ENCODE assay signal across 1 cellular context in the genomic region with DNA sequence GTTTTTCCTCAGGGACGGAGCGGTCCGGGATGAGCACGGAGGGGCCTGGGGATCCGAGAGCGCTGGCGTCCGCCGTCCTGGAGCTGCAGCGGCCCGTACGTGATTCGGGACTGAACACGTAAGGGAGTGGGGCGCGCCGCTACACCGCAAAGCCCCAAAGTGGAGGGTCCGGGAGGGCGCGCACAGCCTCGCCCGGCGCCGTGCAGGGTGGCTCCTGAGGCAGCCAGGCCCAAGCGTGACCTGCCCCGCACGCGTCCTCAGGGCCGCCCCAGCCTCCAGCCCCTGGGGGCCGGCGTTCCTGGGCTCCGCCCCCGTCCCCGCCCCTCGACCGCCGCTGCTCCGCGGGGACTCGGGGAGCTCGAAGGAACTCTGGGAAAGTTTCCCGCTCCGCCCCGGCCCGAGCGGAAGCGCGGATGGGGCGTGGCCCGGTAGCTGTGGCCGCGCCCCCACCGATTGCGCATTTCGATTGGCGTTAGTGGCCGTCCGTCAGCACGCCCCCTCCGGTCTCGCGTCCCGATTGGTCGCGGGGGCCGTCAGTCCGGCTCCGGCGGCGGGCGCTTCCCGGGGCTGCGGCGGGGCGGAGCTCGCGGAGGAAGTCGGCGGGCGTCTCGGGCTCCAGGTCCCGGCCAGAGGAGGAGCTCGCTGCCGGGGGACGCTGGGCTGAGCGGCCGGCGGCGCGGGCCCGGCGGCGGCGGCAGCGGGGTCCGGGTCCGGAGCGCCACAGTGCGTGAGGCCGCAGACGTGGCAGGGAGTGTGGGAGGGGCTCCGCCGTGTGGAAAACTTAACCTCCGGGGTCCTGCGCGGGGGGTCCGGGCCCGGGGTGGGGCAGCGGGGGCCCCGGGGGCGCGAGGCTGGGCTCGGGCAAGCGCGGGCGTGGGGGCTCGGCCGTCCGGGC.
TF ChIP-seq lines count a peak whose summit lies in the region.

A gene (minus strand): TSS at position 270 of the 895 bp plus-strand sequence. CDS start 539 bp downstream, outside the sequence.
A gene (plus strand): TSS at position 620 of the 895 bp plus-strand sequence. CDS start 103 bp downstream, at position 723.

TF ChIP-seq in GM12878, 131 proteins besides CTCF, POLR2A, EP300 and RAD21 (continued from another document):
- TF ChIP-seq TCF12 (IDR thresholded peaks at IDR 0.05; ENCODE audit: low read depth, low read length) (0 out of 2 replicates have a peak, but pooled peaks have one; percentile 1), SREBF1 (IDR thresholded peaks at IDR 0.05; ENCODE audit: low read length) (0 out of 2 replicates have a peak, but pooled peaks have one; percentile 29), POU2F2 (IDR thresholded peaks at IDR 0.05; ENCODE audit: borderline replicate concordance, low read depth, low read length) (peak; percentile 53; the same call in 2 of the 3 replicates), RFX5 (IDR thresholded peaks at IDR 0.05; ENCODE audit: low read depth, low read length) (no peak), NFYA (IDR thresholded peaks at IDR 0.05; ENCODE audit: borderline replicate concordance, low read depth, low read length) (peak; percentile 50), BRCA1 (IDR thresholded peaks at IDR 0.05; ENCODE audit: low read depth, low read length) (peak; percentile 23; the same call in 1 of the 2 replicates), SMAD5 (IDR thresholded peaks at IDR 0.05; ENCODE audit: low read depth) (0 out of 2 replicates have a peak, but pooled peaks have one; percentile 39), HCFC1 (IDR thresholded peaks at IDR 0.05; ENCODE audit: low read length) (peak; percentile 52), SPI1 (IDR thresholded peaks at IDR 0.05; ENCODE audit: borderline replicate concordance, insufficient read depth, low read depth, low read length) (peak; percentile 49), ZNF207 (IDR thresholded peaks at IDR 0.05; ENCODE audit: borderline replicate concordance) (peak; percentile 28; the same call in 1 of the 2 replicates), ATF7 (IDR thresholded peaks at IDR 0.05; ENCODE audit: low read depth) (no peak), ZZZ3 (IDR thresholded peaks at IDR 0.05; ENCODE audit: control insufficient read depth, insufficient read length, low read depth) (no peak), PAX5 (IDR thresholded peaks at IDR 0.05; ENCODE audit: borderline replicate concordance, low read depth, low read length) (peak; percentile 45; the same call in 1 of the 2 replicates)
- TF ChIP-seq, protein P1, sequence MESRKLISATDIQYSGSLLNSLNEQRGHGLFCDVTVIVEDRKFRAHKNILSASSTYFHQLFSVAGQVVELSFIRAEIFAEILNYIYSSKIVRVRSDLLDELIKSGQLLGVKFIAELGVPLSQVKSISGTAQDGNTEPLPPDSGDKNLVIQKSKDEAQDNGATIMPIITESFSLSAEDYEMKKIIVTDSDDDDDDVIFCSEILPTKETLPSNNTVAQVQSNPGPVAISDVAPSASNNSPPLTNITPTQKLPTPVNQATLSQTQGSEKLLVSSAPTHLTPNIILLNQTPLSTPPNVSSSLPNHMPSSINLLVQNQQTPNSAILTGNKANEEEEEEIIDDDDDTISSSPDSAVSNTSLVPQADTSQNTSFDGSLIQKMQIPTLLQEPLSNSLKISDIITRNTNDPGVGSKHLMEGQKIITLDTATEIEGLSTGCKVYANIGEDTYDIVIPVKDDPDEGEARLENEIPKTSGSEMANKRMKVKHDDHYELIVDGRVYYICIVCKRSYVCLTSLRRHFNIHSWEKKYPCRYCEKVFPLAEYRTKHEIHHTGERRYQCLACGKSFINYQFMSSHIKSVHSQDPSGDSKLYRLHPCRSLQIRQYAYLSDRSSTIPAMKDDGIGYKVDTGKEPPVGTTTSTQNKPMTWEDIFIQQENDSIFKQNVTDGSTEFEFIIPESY (IDR thresholded peaks at IDR 0.05), result peak; percentile 91
- TF ChIP-seq, protein P2, sequence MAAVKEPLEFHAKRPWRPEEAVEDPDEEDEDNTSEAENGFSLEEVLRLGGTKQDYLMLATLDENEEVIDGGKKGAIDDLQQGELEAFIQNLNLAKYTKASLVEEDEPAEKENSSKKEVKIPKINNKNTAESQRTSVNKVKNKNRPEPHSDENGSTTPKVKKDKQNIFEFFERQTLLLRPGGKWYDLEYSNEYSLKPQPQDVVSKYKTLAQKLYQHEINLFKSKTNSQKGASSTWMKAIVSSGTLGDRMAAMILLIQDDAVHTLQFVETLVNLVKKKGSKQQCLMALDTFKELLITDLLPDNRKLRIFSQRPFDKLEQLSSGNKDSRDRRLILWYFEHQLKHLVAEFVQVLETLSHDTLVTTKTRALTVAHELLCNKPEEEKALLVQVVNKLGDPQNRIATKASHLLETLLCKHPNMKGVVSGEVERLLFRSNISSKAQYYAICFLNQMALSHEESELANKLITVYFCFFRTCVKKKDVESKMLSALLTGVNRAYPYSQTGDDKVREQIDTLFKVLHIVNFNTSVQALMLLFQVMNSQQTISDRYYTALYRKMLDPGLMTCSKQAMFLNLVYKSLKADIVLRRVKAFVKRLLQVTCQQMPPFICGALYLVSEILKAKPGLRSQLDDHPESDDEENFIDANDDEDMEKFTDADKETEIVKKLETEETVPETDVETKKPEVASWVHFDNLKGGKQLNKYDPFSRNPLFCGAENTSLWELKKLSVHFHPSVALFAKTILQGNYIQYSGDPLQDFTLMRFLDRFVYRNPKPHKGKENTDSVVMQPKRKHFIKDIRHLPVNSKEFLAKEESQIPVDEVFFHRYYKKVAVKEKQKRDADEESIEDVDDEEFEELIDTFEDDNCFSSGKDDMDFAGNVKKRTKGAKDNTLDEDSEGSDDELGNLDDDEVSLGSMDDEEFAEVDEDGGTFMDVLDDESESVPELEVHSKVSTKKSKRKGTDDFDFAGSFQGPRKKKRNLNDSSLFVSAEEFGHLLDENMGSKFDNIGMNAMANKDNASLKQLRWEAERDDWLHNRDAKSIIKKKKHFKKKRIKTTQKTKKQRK (IDR thresholded peaks at IDR 0.05; ENCODE audit: low read depth, low read length), result peak; percentile 97
- TF ChIP-seq, protein P3, sequence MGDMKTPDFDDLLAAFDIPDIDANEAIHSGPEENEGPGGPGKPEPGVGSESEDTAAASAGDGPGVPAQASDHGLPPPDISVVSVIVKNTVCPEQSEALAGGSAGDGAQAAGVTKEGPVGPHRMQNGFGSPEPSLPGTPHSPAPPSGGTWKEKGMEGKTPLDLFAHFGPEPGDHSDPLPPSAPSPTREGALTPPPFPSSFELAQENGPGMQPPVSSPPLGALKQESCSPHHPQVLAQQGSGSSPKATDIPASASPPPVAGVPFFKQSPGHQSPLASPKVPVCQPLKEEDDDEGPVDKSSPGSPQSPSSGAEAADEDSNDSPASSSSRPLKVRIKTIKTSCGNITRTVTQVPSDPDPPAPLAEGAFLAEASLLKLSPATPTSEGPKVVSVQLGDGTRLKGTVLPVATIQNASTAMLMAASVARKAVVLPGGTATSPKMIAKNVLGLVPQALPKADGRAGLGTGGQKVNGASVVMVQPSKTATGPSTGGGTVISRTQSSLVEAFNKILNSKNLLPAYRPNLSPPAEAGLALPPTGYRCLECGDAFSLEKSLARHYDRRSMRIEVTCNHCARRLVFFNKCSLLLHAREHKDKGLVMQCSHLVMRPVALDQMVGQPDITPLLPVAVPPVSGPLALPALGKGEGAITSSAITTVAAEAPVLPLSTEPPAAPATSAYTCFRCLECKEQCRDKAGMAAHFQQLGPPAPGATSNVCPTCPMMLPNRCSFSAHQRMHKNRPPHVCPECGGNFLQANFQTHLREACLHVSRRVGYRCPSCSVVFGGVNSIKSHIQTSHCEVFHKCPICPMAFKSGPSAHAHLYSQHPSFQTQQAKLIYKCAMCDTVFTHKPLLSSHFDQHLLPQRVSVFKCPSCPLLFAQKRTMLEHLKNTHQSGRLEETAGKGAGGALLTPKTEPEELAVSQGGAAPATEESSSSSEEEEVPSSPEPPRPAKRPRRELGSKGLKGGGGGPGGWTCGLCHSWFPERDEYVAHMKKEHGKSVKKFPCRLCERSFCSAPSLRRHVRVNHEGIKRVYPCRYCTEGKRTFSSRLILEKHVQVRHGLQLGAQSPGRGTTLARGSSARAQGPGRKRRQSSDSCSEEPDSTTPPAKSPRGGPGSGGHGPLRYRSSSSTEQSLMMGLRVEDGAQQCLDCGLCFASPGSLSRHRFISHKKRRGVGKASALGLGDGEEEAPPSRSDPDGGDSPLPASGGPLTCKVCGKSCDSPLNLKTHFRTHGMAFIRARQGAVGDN (IDR thresholded peaks at IDR 0.05), result peak; percentile 57
